In the genomic region with DNA sequence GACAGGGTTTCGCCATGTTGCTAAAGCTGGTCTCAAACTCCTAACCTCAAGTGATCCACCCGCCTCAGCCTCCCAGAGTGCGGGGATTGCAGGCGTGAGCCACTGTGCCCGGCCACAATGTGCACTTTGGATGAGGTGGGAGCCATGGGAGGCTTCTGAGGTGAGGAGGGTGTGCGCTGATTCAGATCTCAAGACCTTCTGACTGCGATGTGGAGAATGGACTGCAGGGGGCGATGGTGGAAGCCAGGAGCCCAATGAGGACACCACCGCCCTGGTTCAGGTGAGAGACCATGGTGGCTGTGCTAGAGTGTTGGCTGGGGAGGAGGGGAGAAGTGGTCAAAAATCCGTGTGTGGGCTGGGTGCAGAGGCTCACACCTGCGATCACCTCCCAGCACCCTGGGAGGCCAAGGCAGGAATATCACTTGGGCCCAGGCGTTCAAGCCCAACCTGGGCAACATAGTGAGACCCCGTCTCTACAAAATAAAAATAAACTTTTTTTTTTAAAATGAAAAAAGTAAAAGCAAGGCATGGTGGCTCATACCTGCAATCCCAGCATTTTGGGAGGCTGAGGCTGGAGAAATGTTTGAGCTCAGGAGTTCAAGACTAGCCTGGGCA, we compare ENCODE assay signal across 8 cellular contexts. TPM values are rescaled to one million over a fixed set of nuclear protein-coding genes. Genes with fewer than 3 reads are reported as not detected.
A peak's percentile ranks its signal among the peaks of the same experiment; 100 is the strongest.
DNase-seq lines count a peak whose midpoint lies in the region; ATAC-seq and TF ChIP-seq lines count a peak whose summit lies in the region.

No MANE protein-coding gene starts in this region.

- peak overlapping the region in 6 of 11 experiments; percentile 7 to 79 (median 23); a peak in 7 of 22 replicates for H3K4me2 ChIP-seq in BLaER1 treated with 17β-estradiol and CSF1 and Interleukin-3, amounts not matched to agents 10 nM and 100 nM

- WGBS in gastroesophageal sphincter (ENCODE audit: low coverage in 1 of 2), 2 donors: 86 to 88% methylated on average over 7 to 8 of the region's 13 CpGs

- peak in 3 of 4 experiments; percentile 27 to 35 (median 34) for TF ChIP-seq CTCF in gastroesophageal sphincter (IDR thresholded peaks at IDR 0.05)

- TF ChIP-seq EP300 in Ishikawa (IDR thresholded peaks at IDR 0.05; ENCODE audit: borderline replicate concordance) (no peak), gastroesophageal sphincter (IDR thresholded peaks at IDR 0.05) (no peak)

- peaks cover 5 to 11% (median 10%) of the 10 kb centered on the region in 11 experiments; a peak in 18 of 22 replicates for H3K27me3 ChIP-seq in BLaER1 treated with 17β-estradiol and CSF1 and Interleukin-3, amounts not matched to agents 10 nM and 100 nM
- no peaks in the 10 kb centered on the region for H3K27me3 ChIP-seq in gastroesophageal sphincter

- peak; percentile 24; the same call in 1 of the 2 replicates for TF ChIP-seq RAD21 in Ishikawa (IDR thresholded peaks at IDR 0.05; ENCODE audit: low read depth)

- no peak overlapping the region for H3K9ac ChIP-seq in BLaER1 treated with 17β-estradiol and CSF1 and Interleukin-3, amounts not matched to agents 10 nM and 100 nM

- peak; percentile 13 to 44 (median 37) for DNase-seq in activated CD8-positive, alpha-beta memory T cell treated with anti-CD3 and anti-CD28 coated beads for 48 hours (ENCODE audit: low read depth in 2 of 3, low spot score in 2 of 3)
- peak; percentile 42 to 65 for DNase-seq in stimulated activated CD8-positive, alpha-beta memory T cell treated with anti-CD3 and anti-CD28 coated beads, Interleukin-2, amount 100 ng/mL, for 48 hours (ENCODE audit: low read depth in 2 of 2)
- DNase-seq in caudate nucleus (lab: John Stamatoyannopoulos, UW): no peak
- no peak for DNase-seq in ureter (ENCODE audit: low spot score)
- DNase-seq in H4 (ENCODE audit: low spot score): no peak

- H3K9me3 ChIP-seq in BLaER1 treated with 17β-estradiol and CSF1 and Interleukin-3, amounts not matched to agents 10 nM and 100 nM (replicated peaks in 1 of 11): no peaks in the 10 kb centered on the region
- H3K9me3 ChIP-seq in gastroesophageal sphincter: no peaks in the 10 kb centered on the region

- H4K20me1 ChIP-seq in BLaER1 treated with 17β-estradiol and CSF1 and Interleukin-3, amounts not matched to agents 10 nM and 100 nM: peaks cover 9 to 20% (median 12%) of the 10 kb centered on the region in 11 experiments; a peak in 19 of 22 replicates

- H3K27ac ChIP-seq in BLaER1 treated with 17β-estradiol and CSF1 and Interleukin-3, amounts not matched to agents 10 nM and 100 nM: peak overlapping the region in 5 of 11 experiments; percentile 2 to 72 (median 32); a peak in 4 of 22 replicates
- H3K27ac ChIP-seq in gastroesophageal sphincter: no peak overlapping the region
- no peak overlapping the region for H3K27ac ChIP-seq in caudate nucleus (ENCODE audit: low read depth, low read length)

- peaks cover 34 to 91% (median 84%) of the 10 kb centered on the region in 10 experiments for H3K4me1 ChIP-seq in BLaER1 treated with 17β-estradiol and CSF1 and Interleukin-3, amounts not matched to agents 10 nM and 100 nM
- H3K4me1 ChIP-seq in gastroesophageal sphincter: peaks cover 0 to 35% (median 12%) of the 10 kb centered on the region in 3 donors

- no peaks in the 10 kb centered on the region; a peak in 1 of 22 replicates for H3K36me3 ChIP-seq in BLaER1 treated with 17β-estradiol and CSF1 and Interleukin-3, amounts not matched to agents 10 nM and 100 nM
- H3K36me3 ChIP-seq in gastroesophageal sphincter: no peaks in the 10 kb centered on the region

- no peak overlapping the region for H3K4me3 ChIP-seq in BLaER1 treated with 17β-estradiol and CSF1 and Interleukin-3, amounts not matched to agents 10 nM and 100 nM
- no peak overlapping the region for H3K4me3 ChIP-seq in gastroesophageal sphincter

- ATAC-seq in gastroesophageal sphincter: no peak

- TF ChIP-seq POLR2A in gastroesophageal sphincter (IDR thresholded peaks at IDR 0.05): no peak

TF ChIP-seq in Ishikawa, 13 proteins besides CTCF, POLR2A, EP300 and RAD21:
- TF ChIP-seq NFIC (IDR thresholded peaks at IDR 0.05) (no peak), CEBPB (IDR thresholded peaks at IDR 0.05) (no peak), TAF1 (IDR thresholded peaks at IDR 0.05; ENCODE audit: low read depth) (no peak), TCF12 (IDR thresholded peaks at IDR 0.05; ENCODE audit: low read depth) (no peak)
TF ChIP-seq in Ishikawa: peak in this region for 0.

RNA-seq across cellular contexts. Expression of gene INAFM1, which starts 5.6 kb away (rescaled TPM):
- 10 to 100 TPM in 2 of 4 donors, 1 to 10 TPM in 2; 5.0 to 14.7 (median 11.7) TPM for total RNA-seq in gastroesophageal sphincter
- 22.2 TPM for total RNA-seq in ureter
- 5.7 and 7.2 TPM in 2 replicates for total RNA-seq in H4 (2014; rRNA removed; shearing (Covaris generic))

RNA-seq across cellular contexts. Expression of gene CCDC9, which starts 24.0 kb away (rescaled TPM):
- total RNA-seq in gastroesophageal sphincter: 10 to 100 TPM; 17.3 to 36.9 (median 28.5) TPM
- total RNA-seq in ureter: 37.2 TPM
- total RNA-seq in H4 (2014; rRNA removed; shearing (Covaris generic)): 3.4 and 3.6 TPM in 2 replicates

RNA-seq across cellular contexts. Expression of gene C5AR1, which starts 29.4 kb away (rescaled TPM):
- total RNA-seq in gastroesophageal sphincter (10 to 100 TPM in 1 of 4 donors, 1 to 10 TPM in 3; 1.4 to 19.7 (median 7.0) TPM), ureter (5.1 TPM)
- total RNA-seq in H4 (2014; rRNA removed; shearing (Covaris generic)): 0.04 TPM in 1 of 2 replicates, not detected in the other

RNA-seq across cellular contexts. Expression of gene BBC3, which starts 49.3 kb away (rescaled TPM):
- total RNA-seq in gastroesophageal sphincter: 10 to 100 TPM in 2 of 4 donors, 1 to 10 TPM in 2; 3.6 to 11.4 (median 10.2) TPM
- total RNA-seq in ureter: 9.9 TPM
- total RNA-seq in H4 (2014; rRNA removed; shearing (Covaris generic)): 3.3 and 3.7 TPM in 2 replicates

RNA-seq across cellular contexts. Expression of gene C5AR2, which starts 51.7 kb away (rescaled TPM):
- total RNA-seq in gastroesophageal sphincter: 1 to 10 TPM in 2 of 4 donors, under 1 TPM in 2; 0.15 to 2.3 (median 1.2) TPM
- total RNA-seq in ureter: 2.1 TPM
- 0.08 TPM in 1 of 2 replicates, not detected in the other for total RNA-seq in H4 (2014; rRNA removed; shearing (Covaris generic))

Comparison
In these comparisons a context has a peak if more than half of its experiments do, and no peak if none do; other contexts are left out.
1. DNase-seq: peak in activated CD8-positive, alpha-beta memory T cell treated with anti-CD3 and anti-CD28 coated beads for 48 hours (3 of 3) and stimulated activated CD8-positive, alpha-beta memory T cell treated with anti-CD3 and anti-CD28 coated beads, Interleukin-2, amount 100 ng/mL, for 48 hours (2 of 2); none in caudate nucleus (0 of 61), ureter (single experiment) and H4 (single experiment).